Comparison of ENCODE assay signal across 13 cellular contexts in the genomic region with DNA sequence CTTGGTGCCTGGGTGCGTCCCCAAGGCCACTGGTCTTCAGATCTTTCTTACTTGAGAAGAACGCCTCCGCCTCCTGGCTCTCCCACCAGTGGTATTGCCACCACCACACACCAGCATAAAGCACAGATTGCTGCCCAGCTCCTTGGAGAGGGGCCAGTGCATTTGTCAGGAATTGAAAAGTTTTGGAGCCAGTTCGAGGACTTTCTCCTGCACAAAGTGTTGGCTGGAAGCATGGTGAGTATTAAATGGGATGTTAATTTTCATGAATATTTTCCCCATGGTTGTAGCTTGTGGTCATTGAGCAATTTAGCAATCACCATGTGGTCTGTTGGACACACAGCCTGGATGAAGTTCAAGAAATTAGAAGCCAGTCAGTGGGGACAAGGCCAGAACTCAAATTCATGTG.
DNase-seq lines count a peak whose midpoint lies in the region; FAIRE-seq and TF ChIP-seq lines count a peak whose summit lies in the region.
"Had no signal": no experiment of that assay in that cellular context is flagged by ENCODE, and none has a peak within 500 bp of the region (broad histone marks: within the 10 kb centered on the region; RNA-seq: fewer than 3 reads in every experiment).

No MANE protein-coding gene starts in this region.

- H3K4me2 ChIP-seq in fibroblast of lung (ENCODE audit: extremely low read depth, insufficient read depth, low read length), result no peak overlapping the region
- no peak overlapping the region for H3K4me2 ChIP-seq in trophoblast cell (ENCODE audit: low read length)
- H3K4me2 ChIP-seq: BLaER1, SK-N-SH had no signal

- H3K79me2 ChIP-seq in fibroblast of lung (ENCODE audit: control insufficient read depth, insufficient read depth, low read length), result no peaks in the 10 kb centered on the region
- no peaks in the 10 kb centered on the region for H3K79me2 ChIP-seq in trophoblast cell (ENCODE audit: control insufficient read depth, insufficient read depth, low read length, poor library complexity)

- no peak overlapping the region for H3K23ac ChIP-seq in trophoblast cell (ENCODE audit: low read length)

- no peak overlapping the region for H2BK5ac ChIP-seq in trophoblast cell (ENCODE audit: low read depth, low read length, poor library complexity)

- H3K27me3 ChIP-seq in fibroblast of lung (ENCODE audit: control insufficient read depth, insufficient read depth, low read length) (no peaks in the 10 kb centered on the region), trophoblast cell (ENCODE audit: insufficient read depth, low read length) (no peaks in the 10 kb centered on the region)
- H3K27me3 ChIP-seq: BLaER1 had no signal

- H3K36me3 ChIP-seq in fibroblast of lung (ENCODE audit: control insufficient read depth, insufficient read depth, low read length) (no peaks in the 10 kb centered on the region), trophoblast cell (ENCODE audit: control insufficient read depth in 1 of 2, insufficient read depth in 2 of 2, low read length in 2 of 2) (no peaks in the 10 kb centered on the region)
- H3K36me3 ChIP-seq: BLaER1 had no signal

- H2AFZ ChIP-seq in fibroblast of lung (ENCODE audit: low read length), result no peak overlapping the region
- no peak overlapping the region for H2AFZ ChIP-seq in trophoblast cell (ENCODE audit: insufficient read depth, low read length, poor library complexity)

- H3K4me3 ChIP-seq in fibroblast of lung (replicated peaks in 1 of 4; ENCODE audit: control extremely low read depth in 1 of 4, insufficient read depth in 1 of 4, low read depth in 3 of 4, low read length in 4 of 4) (no peak overlapping the region), trophoblast cell (ENCODE audit: low read depth, low read length) (no peak overlapping the region)
- H3K4me3 ChIP-seq: BLaER1 had no signal

- peak; percentile 58 for DNase-seq in Ammon's horn (ENCODE audit: low spot score)
- peak; percentile 8 for DNase-seq in LHCN-M2 (ENCODE audit: low read depth)
- peak; percentile 25 to 61 for DNase-seq in fibroblast of lung (ENCODE audit: low read depth in 2 of 2)
- DNase-seq in trophoblast cell, result no peak
- DNase-seq in GM12891 (ENCODE audit: insufficient read length, low spot score), result no peak
- DNase-seq in NCI-H524 (lab: John Stamatoyannopoulos, UW), result no peak
- no peak for DNase-seq in NCI-H146 treated with DMSO at 0.1 percent for 48 hours (lab: John Stamatoyannopoulos, UW; ENCODE audit: unreplicated experiment)
- DNase-seq in islet precursor cell, result no peak
- DNase-seq: NCI-H2081 treated with DMSO at 0.1 percent for 48 hours, SK-N-SH had no signal

- no peak overlapping the region for H3K14ac ChIP-seq in trophoblast cell (ENCODE audit: low read length)

- TF ChIP-seq CTCF in fibroblast of lung (conservative IDR thresholded peaks at IDR 0.05 in 1 of 2, IDR thresholded peaks at IDR 0.05 in 1 of 2; ENCODE audit: low read depth in 1 of 2, low read length in 2 of 2), result no peak

- no peak overlapping the region for H3K27ac ChIP-seq in fibroblast of lung (ENCODE audit: insufficient read depth, low read length)
- no peak overlapping the region for H3K27ac ChIP-seq in trophoblast cell (ENCODE audit: low read depth, low read length)
- H3K27ac ChIP-seq: BLaER1 had no signal

- peaks cover 4% of the 10 kb centered on the region for H3K79me1 ChIP-seq in trophoblast cell (ENCODE audit: low read length)

- no peak overlapping the region for H4K8ac ChIP-seq in trophoblast cell (ENCODE audit: low read depth, low read length)

- peak overlapping the region; percentile 30 for H2BK120ac ChIP-seq in trophoblast cell (ENCODE audit: insufficient read depth, low read length, poor library complexity)

- WGBS in trophoblast cell (ENCODE audit: extremely low coverage, insufficient coverage, insufficient read length), result no CpG with 5 or more reads among the region's 4 CpGs

- H4K12ac ChIP-seq in trophoblast cell (ENCODE audit: low read depth, low read length), result no peak overlapping the region

- H3K4ac ChIP-seq in trophoblast cell (ENCODE audit: low read depth, low read length), result no peak overlapping the region

- peak overlapping the region; percentile 73 for H4K91ac ChIP-seq in trophoblast cell (ENCODE audit: low read depth, low read length)

- no peak overlapping the region for H2AK5ac ChIP-seq in trophoblast cell (ENCODE audit: low read length)

- H3K9ac ChIP-seq in fibroblast of lung (ENCODE audit: insufficient read depth, low read length), result no peak overlapping the region
- no peak overlapping the region for H3K9ac ChIP-seq in trophoblast cell (ENCODE audit: low read length)
- H3K9ac ChIP-seq: BLaER1, SK-N-SH had no signal

- no peak overlapping the region for H3K18ac ChIP-seq in trophoblast cell (ENCODE audit: low read length)

- FAIRE-seq in GM12891 (lab: Jason Lieb, UNC), result no peak
- FAIRE-seq: endometrium, GM19239 had no signal

- no peaks in the 10 kb centered on the region for H3K9me3 ChIP-seq in fibroblast of lung (ENCODE audit: control insufficient read depth, insufficient read depth, low read depth, low read length)
- no peaks in the 10 kb centered on the region for H3K9me3 ChIP-seq in trophoblast cell (ENCODE audit: insufficient read depth, low read depth, low read length)
- H3K9me3 ChIP-seq: BLaER1, SK-N-SH had no signal

- no peaks in the 10 kb centered on the region for H3K4me1 ChIP-seq in fibroblast of lung (ENCODE audit: control insufficient read depth, extremely low read depth, insufficient read depth, low read length)
- H3K4me1 ChIP-seq in trophoblast cell (ENCODE audit: control insufficient read depth in 1 of 2, insufficient read depth in 2 of 2, low read length in 2 of 2), result no peaks in the 10 kb centered on the region
- H3K4me1 ChIP-seq: BLaER1 had no signal

- no peaks in the 10 kb centered on the region for H4K20me1 ChIP-seq in fibroblast of lung (ENCODE audit: control insufficient read depth, extremely low read depth, insufficient read depth, low read length)
- H4K20me1 ChIP-seq: BLaER1 had no signal

- no peak for TF ChIP-seq POLR2A in GM12891 (IDR thresholded peaks at IDR 0.05; ENCODE audit: low read depth, low read length)

- peak overlapping the region; percentile 43 for H2BK12ac ChIP-seq in trophoblast cell (ENCODE audit: low read length)

TF ChIP-seq in GM12891, 5 proteins besides CTCF, POLR2A, EP300 and RAD21:
- TF ChIP-seq PAX5 (IDR thresholded peaks at IDR 0.05; ENCODE audit: insufficient read depth, low read length, severe bottlenecking) (no peak), TAF1 (IDR thresholded peaks at IDR 0.05; ENCODE audit: low read depth, low read length) (no peak), POU2F2 (IDR thresholded peaks at IDR 0.05; ENCODE audit: low read depth, low read length) (no peak), SPI1 (IDR thresholded peaks at IDR 0.05; ENCODE audit: low read depth, low read length) (no peak), POLR2AphosphoS5 (IDR thresholded peaks at IDR 0.05; ENCODE audit: low read depth, low read length) (no peak)
TF ChIP-seq in GM12891: peak in this region for 0.

Comparison
In these comparisons a context has a peak if more than half of its experiments do, and no peak if none do; other contexts are left out.
1. DNase-seq: peak in Ammon's horn (single experiment), LHCN-M2 (single experiment) and fibroblast of lung (2 of 2); none in trophoblast cell (0 of 2), GM12891 (single experiment), NCI-H524 (0 of 2), NCI-H146 treated with DMSO at 0.1 percent for 48 hours (single experiment) and islet precursor cell (single experiment).